In the genomic region with DNA sequence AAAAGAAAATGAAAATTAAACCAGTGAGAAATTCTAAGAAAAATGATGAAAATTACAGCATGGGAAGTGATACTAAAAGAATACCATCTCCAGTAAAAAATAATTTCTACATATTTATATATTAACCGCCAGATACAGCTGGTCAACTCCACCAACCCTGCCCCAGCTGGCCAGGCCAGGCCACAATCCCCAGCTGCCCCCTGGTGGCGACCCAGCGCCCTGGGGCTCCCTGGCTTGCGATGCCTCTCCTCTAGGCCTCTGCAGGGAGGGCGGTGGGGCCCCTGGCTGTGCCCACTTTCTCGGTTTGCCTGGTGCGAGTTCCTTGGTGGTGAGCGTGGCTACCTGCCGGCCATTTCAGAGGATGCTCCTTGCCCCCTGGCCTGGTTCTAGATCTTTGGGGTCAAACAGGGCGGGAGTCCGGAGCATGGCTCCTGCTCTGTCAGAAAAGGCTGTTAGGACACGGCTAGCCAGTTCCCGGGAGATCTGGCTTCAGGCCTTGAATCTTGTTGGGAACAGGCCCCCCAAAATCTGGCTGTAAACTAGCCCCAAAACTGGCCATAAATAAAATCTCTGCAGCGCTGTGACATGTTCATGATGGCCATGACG, we compare ENCODE assay signal across 8 cellular contexts. TPM values are rescaled to one million over a fixed set of nuclear protein-coding genes. Genes with fewer than 3 reads are reported as not detected.
DNase-seq lines count a peak whose midpoint lies in the region; ATAC-seq and TF ChIP-seq lines count a peak whose summit lies in the region.

No MANE protein-coding gene starts in this region.

- no peak overlapping the region for H3K4me3 ChIP-seq in BLaER1
- H3K4me3 ChIP-seq in naive thymus-derived CD4-positive, alpha-beta T cell (ENCODE audit: low read length): no peak overlapping the region

- H3K36me3 Mint-ChIP-seq in naive thymus-derived CD4-positive, alpha-beta T cell: no peaks in the 10 kb centered on the region

- H3K4me2 ChIP-seq in BLaER1: 0 out of 2 replicates have a peak overlapping the region, but pooled peaks have one; percentile 98

- H3K27me3 Mint-ChIP-seq in naive thymus-derived CD4-positive, alpha-beta T cell: peaks cover 0 to 15% (median 0%) of the 10 kb centered on the region in 5 donors
- peaks cover 8% of the 10 kb centered on the region for H3K27me3 Mint-ChIP-seq in stimulated activated naive CD8-positive, alpha-beta T cell treated with anti-CD3 and anti-CD28 coated beads, Interleukin-15, amount 100 ng/mL, for 72 hours

- peak; percentile 52 for ATAC-seq in GM21381 (IDR thresholded peaks at IDR 0.05; ENCODE audit: unreplicated experiment)
- ATAC-seq in esophagus mucosa: peak; percentile 62
- ATAC-seq in naive thymus-derived CD4-positive, alpha-beta T cell: peak; percentile 80
- ATAC-seq in stimulated activated naive CD8-positive, alpha-beta T cell treated with anti-CD3 and anti-CD28 coated beads, Interleukin-15, amount 100 ng/mL, for 72 hours: peak; percentile 70

- POLR2A ChIA-PET in naive thymus-derived CD4-positive, alpha-beta T cell (lab: Charles Lee): interaction anchor here (1.0 kb wide), 1 partner anchor 59 kb away, joined by 3 read pairs; no protein-coding TSS in a partner anchor

- H3K27ac ChIP-seq in BLaER1: 0 out of 2 replicates have a peak overlapping the region, but pooled peaks have one; percentile 41
- H3K27ac ChIP-seq in naive thymus-derived CD4-positive, alpha-beta T cell (ENCODE audit: low read depth, low read length): no peak overlapping the region

- H3K27ac Mint-ChIP-seq in naive thymus-derived CD4-positive, alpha-beta T cell: peak overlapping the region in 1 of 9 donors; percentile 40
- no peak overlapping the region for H3K27ac Mint-ChIP-seq in stimulated activated naive CD8-positive, alpha-beta T cell treated with anti-CD3 and anti-CD28 coated beads, Interleukin-15, amount 100 ng/mL, for 72 hours

- H3K9ac ChIP-seq in BLaER1: no peak overlapping the region

- H3K4me1 Mint-ChIP-seq in naive thymus-derived CD4-positive, alpha-beta T cell: peaks cover 0 to 4% (median 0%) of the 10 kb centered on the region in 7 donors
- peaks cover 9% of the 10 kb centered on the region for H3K4me1 Mint-ChIP-seq in stimulated activated naive CD8-positive, alpha-beta T cell treated with anti-CD3 and anti-CD28 coated beads, Interleukin-15, amount 100 ng/mL, for 72 hours

- peaks cover 69% of the 10 kb centered on the region for H4K20me1 ChIP-seq in BLaER1

- CTCF ChIA-PET in naive thymus-derived CD4-positive, alpha-beta T cell (lab: Charles Lee): interaction anchor here (0.5 to 3.5 kb wide), 10 partner anchors 10 to 173 kb away, joined by 3 to 21 read pairs (median 4); no protein-coding TSS in a partner anchor

- no peaks in the 10 kb centered on the region for H3K9me3 ChIP-seq in BLaER1
- no peaks in the 10 kb centered on the region for H3K9me3 ChIP-seq in naive thymus-derived CD4-positive, alpha-beta T cell (ENCODE audit: control insufficient read depth in 2 of 3, low read length in 3 of 3)

- H3K4me3 Mint-ChIP-seq in naive thymus-derived CD4-positive, alpha-beta T cell: no peak overlapping the region
- no peak overlapping the region for H3K4me3 Mint-ChIP-seq in stimulated activated naive CD8-positive, alpha-beta T cell treated with anti-CD3 and anti-CD28 coated beads, Interleukin-15, amount 100 ng/mL, for 72 hours

- intact Hi-C loops in naive thymus-derived CD4-positive, alpha-beta T cell (cut with micrococcal nuclease): loop anchor here (1.0 to 2.0 kb wide), 6 partner anchors 21 to 348 kb away; no protein-coding TSS in a partner anchor

- no peaks in the 10 kb centered on the region for H3K27me3 ChIP-seq in BLaER1
- H3K27me3 ChIP-seq in naive thymus-derived CD4-positive, alpha-beta T cell (ENCODE audit: control insufficient read depth in 2 of 2, insufficient read depth in 2 of 2, low read length in 2 of 2): no peaks in the 10 kb centered on the region

- peaks cover 38% of the 10 kb centered on the region for H3K36me3 ChIP-seq in BLaER1
- no peaks in the 10 kb centered on the region for H3K36me3 ChIP-seq in naive thymus-derived CD4-positive, alpha-beta T cell (ENCODE audit: control insufficient read depth in 2 of 3, insufficient read depth in 3 of 3, low read length in 3 of 3)

- no peaks in the 10 kb centered on the region for H3K9me3 Mint-ChIP-seq in naive thymus-derived CD4-positive, alpha-beta T cell
- no peaks in the 10 kb centered on the region for H3K9me3 Mint-ChIP-seq in stimulated activated naive CD8-positive, alpha-beta T cell treated with anti-CD3 and anti-CD28 coated beads, Interleukin-15, amount 100 ng/mL, for 72 hours

- peaks cover 59% of the 10 kb centered on the region for H3K4me1 ChIP-seq in BLaER1
- H3K4me1 ChIP-seq in naive thymus-derived CD4-positive, alpha-beta T cell (ENCODE audit: control insufficient read depth in 2 of 2, insufficient read depth in 2 of 2, low read length in 2 of 2): peaks cover 0 to 3% of the 10 kb centered on the region in 2 donors

- peak; percentile 83 for DNase-seq in activated T-cell treated with anti-CD3 and anti-CD28 coated beads, Interleukin-2, amount 50 U/mL, for 48 hours
- DNase-seq in naive thymus-derived CD4-positive, alpha-beta T cell: peak; percentile 39 to 82 (median 58)
- peak; percentile 73 to 75 for DNase-seq in stimulated activated naive CD8-positive, alpha-beta T cell treated with anti-CD3 and anti-CD28 coated beads, Interleukin-15, amount 100 ng/mL, for 72 hours
- DNase-seq in NCI-H526 treated with DMSO at 0.1 percent for 48 hours (lab: John Stamatoyannopoulos, UW): no peak

TF ChIP-seq in PFSK-1, 5 proteins besides CTCF, POLR2A, EP300 and RAD21:
- TF ChIP-seq REST (IDR thresholded peaks at IDR 0.05; ENCODE audit: insufficient read depth in 1 of 2, low read depth in 2 of 2, low read length in 2 of 2) (no peak), TAF1 (IDR thresholded peaks at IDR 0.05; ENCODE audit: borderline replicate concordance, insufficient read depth, low read length) (no peak), FOXP2 (optimal IDR thresholded peaks at IDR 0.05; ENCODE audit: borderline replicate concordance, extremely low read depth, extremely low read length, insufficient read depth) (peak; percentile 75)
TF ChIP-seq in PFSK-1: peak in this region for 1.

RNA-seq across cellular contexts. Expression of gene GLIS2, which starts 14.5 kb away (rescaled TPM):
- polyA plus RNA-seq in PFSK-1 (2012; ENCODE audit: insufficient read length, low read depth): 17.4 TPM
- 0.80 TPM for total RNA-seq in esophagus mucosa
- total RNA-seq in naive thymus-derived CD4-positive, alpha-beta T cell: under 1 TPM in 1 of 5 experiments, not detected in 4; 0.53 TPM
- not detected for polyA plus RNA-seq in naive thymus-derived CD4-positive, alpha-beta T cell

RNA-seq across cellular contexts. Expression of gene PAM16, which starts 20.7 kb away (rescaled TPM):
- 98.3 TPM for polyA plus RNA-seq in PFSK-1 (2012; ENCODE audit: insufficient read length, low read depth)
- 34.3 TPM for total RNA-seq in esophagus mucosa
- total RNA-seq in naive thymus-derived CD4-positive, alpha-beta T cell: 10 to 100 TPM; 34.1 to 46.2 (median 45.0) TPM
- 10 to 100 TPM; 34.6 to 45.8 TPM for polyA plus RNA-seq in naive thymus-derived CD4-positive, alpha-beta T cell

RNA-seq across cellular contexts. Expression of gene VASN, which starts 41.3 kb away (rescaled TPM):
- polyA plus RNA-seq in PFSK-1 (2012; ENCODE audit: insufficient read length, low read depth): 26.4 TPM
- total RNA-seq in esophagus mucosa: 16.6 TPM
- 1 to 10 TPM in 1 of 5 experiments, under 1 TPM in 3, not detected in 1; 0.24 to 1.3 (median 0.45) TPM for total RNA-seq in naive thymus-derived CD4-positive, alpha-beta T cell
- under 1 TPM; 0.13 to 0.18 TPM for polyA plus RNA-seq in naive thymus-derived CD4-positive, alpha-beta T cell

RNA-seq across cellular contexts. Expression of gene TFAP4, which starts 57.6 kb away (rescaled TPM):
- 95.8 TPM for polyA plus RNA-seq in PFSK-1 (2012; ENCODE audit: insufficient read length, low read depth)
- total RNA-seq in esophagus mucosa: 11.6 TPM
- total RNA-seq in naive thymus-derived CD4-positive, alpha-beta T cell: 10 to 100 TPM; 14.9 to 35.8 (median 25.3) TPM
- 1 to 10 TPM; 1.3 to 2.1 TPM for polyA plus RNA-seq in naive thymus-derived CD4-positive, alpha-beta T cell
